In genomic region chr22:19608114-19608494, GRCh38 we compare ENCODE assay signal across 19 cellular contexts.
DNase-seq lines count a peak whose midpoint lies in the region; ATAC-seq and TF ChIP-seq lines count a peak whose summit lies in the region.
"Had no signal": no experiment of that assay in that cellular context is flagged by ENCODE, and none has a peak within 500 bp of the region (broad histone marks: within the 10 kb centered on the region; RNA-seq: fewer than 3 reads in every experiment).

No MANE protein-coding gene starts in this region.

- H3K27me3 Mint-ChIP-seq in T-helper 1 cell treated with Interleukin-12 subunit alpha and Interleukin-12 subunit beta and Interleukin-4 antibody, amounts not matched to agents 30 μg/mL and 1 μg/mL, for 36 hours (ENCODE audit: low read depth) = no peaks in the 10 kb centered on the region
- no peaks in the 10 kb centered on the region for H3K27me3 Mint-ChIP-seq in MCF 10A (ENCODE audit: insufficient read depth, unreplicated experiment)
- H3K27me3 Mint-ChIP-seq in naive thymus-derived CD4-positive, alpha-beta T cell = no peaks in the 10 kb centered on the region

- intact Hi-C loops in MCF 10A (cut with micrococcal nuclease) = no loop called here
- intact Hi-C loops in naive thymus-derived CD4-positive, alpha-beta T cell (cut with micrococcal nuclease) = no loop called here

- H3K9me3 ChIP-seq in naive thymus-derived CD4-positive, alpha-beta T cell (ENCODE audit: control insufficient read depth in 2 of 3, low read length in 3 of 3) = no peaks in the 10 kb centered on the region
- H3K9me3 ChIP-seq: ovary, thyroid gland had no signal

- H3K4me3 Mint-ChIP-seq in T-helper 1 cell treated with Interleukin-12 subunit alpha and Interleukin-12 subunit beta and Interleukin-4 antibody, amounts not matched to agents 30 μg/mL and 1 μg/mL, for 36 hours = no peak overlapping the region
- no peak overlapping the region for H3K4me3 Mint-ChIP-seq in MCF 10A (ENCODE audit: unreplicated experiment)
- H3K4me3 Mint-ChIP-seq in naive thymus-derived CD4-positive, alpha-beta T cell = peak overlapping the region in 8 of 10 donors; percentile 61 to 74 (median 68)
- H3K4me3 Mint-ChIP-seq: stimulated activated naive B cell treated with anti-CD40 and anti-IgM and Interleukin-4, amounts not matched to agents 10 μg/mL and 1 μg/mL and 100 μg/mL, for 72 hours had no signal

- TF ChIP-seq CTCF in GM20000 (IDR thresholded peaks at IDR 0.05; ENCODE audit: extremely low read depth, missing control alignments) (no peak), MCF 10A (IDR thresholded peaks at IDR 0.05; ENCODE audit: unreplicated experiment) (no peak)

- CTCF ChIA-PET in MCF 10A (lab: Yijun Ruan, JAX) = interaction anchor here (0.7 to 1.0 kb wide), 2 partner anchors 22 to 119 kb away, joined by 3 to 6 read pairs; no protein-coding TSS in a partner anchor
- CTCF ChIA-PET in naive thymus-derived CD4-positive, alpha-beta T cell (lab: Charles Lee) = interaction anchor here (0.6 to 2.0 kb wide), 3 partner anchors 22 to 848 kb away, joined by 3 to 14 read pairs (median 4); no protein-coding TSS in a partner anchor

- no peaks in the 10 kb centered on the region for H3K36me3 ChIP-seq in naive thymus-derived CD4-positive, alpha-beta T cell (ENCODE audit: control insufficient read depth in 2 of 3, insufficient read depth in 3 of 3, low read length in 3 of 3)
- H3K36me3 ChIP-seq: ovary, thyroid gland, WERI-Rb-1 had no signal

- H3K4me1 ChIP-seq in naive thymus-derived CD4-positive, alpha-beta T cell (ENCODE audit: control insufficient read depth in 2 of 2, insufficient read depth in 2 of 2, low read length in 2 of 2) = peaks cover 0 to 47% of the 10 kb centered on the region in 2 donors

- BruUV-seq in MCF 10A (replicated peaks; lab: Mats Ljungman, UMichigan) = no TSS peak

- peak overlapping the region; percentile 75 for H3K27ac Mint-ChIP-seq in T-helper 1 cell treated with Interleukin-12 subunit alpha and Interleukin-12 subunit beta and Interleukin-4 antibody, amounts not matched to agents 30 μg/mL and 1 μg/mL, for 36 hours
- peak overlapping the region; percentile 51 for H3K27ac Mint-ChIP-seq in MCF 10A (ENCODE audit: low read depth, unreplicated experiment)
- H3K27ac Mint-ChIP-seq in naive thymus-derived CD4-positive, alpha-beta T cell = peak overlapping the region; percentile 89 to 96 (median 94)
- H3K27ac Mint-ChIP-seq: stimulated activated naive B cell treated with anti-CD40 and anti-IgM and Interleukin-4, amounts not matched to agents 10 μg/mL and 1 μg/mL and 100 μg/mL, for 72 hours had no signal

- H3K27me3 ChIP-seq in naive thymus-derived CD4-positive, alpha-beta T cell (ENCODE audit: control insufficient read depth in 2 of 2, insufficient read depth in 2 of 2, low read length in 2 of 2) = no peaks in the 10 kb centered on the region
- H3K27me3 ChIP-seq: ovary, thyroid gland had no signal

- H3K36me3 Mint-ChIP-seq in T-helper 1 cell treated with Interleukin-12 subunit alpha and Interleukin-12 subunit beta and Interleukin-4 antibody, amounts not matched to agents 30 μg/mL and 1 μg/mL, for 36 hours (ENCODE audit: low read depth) = no peaks in the 10 kb centered on the region
- peaks cover 6% of the 10 kb centered on the region for H3K36me3 Mint-ChIP-seq in MCF 10A (ENCODE audit: insufficient read depth, unreplicated experiment)
- no peaks in the 10 kb centered on the region for H3K36me3 Mint-ChIP-seq in naive thymus-derived CD4-positive, alpha-beta T cell
- H3K36me3 Mint-ChIP-seq: stimulated activated naive B cell treated with anti-CD40 and anti-IgM and Interleukin-4, amounts not matched to agents 10 μg/mL and 1 μg/mL and 100 μg/mL, for 72 hours had no signal

- H3K9me3 Mint-ChIP-seq in T-helper 1 cell treated with Interleukin-12 subunit alpha and Interleukin-12 subunit beta and Interleukin-4 antibody, amounts not matched to agents 30 μg/mL and 1 μg/mL, for 36 hours = no peaks in the 10 kb centered on the region
- H3K9me3 Mint-ChIP-seq in MCF 10A (ENCODE audit: unreplicated experiment) = no peaks in the 10 kb centered on the region
- H3K9me3 Mint-ChIP-seq in naive thymus-derived CD4-positive, alpha-beta T cell = peaks cover 0 to 3% (median 0%) of the 10 kb centered on the region in 11 donors
- H3K9me3 Mint-ChIP-seq: stimulated activated naive B cell treated with anti-CD40 and anti-IgM and Interleukin-4, amounts not matched to agents 10 μg/mL and 1 μg/mL and 100 μg/mL, for 72 hours had no signal

- no peak for ATAC-seq in naive thymus-derived CD4-positive, alpha-beta T cell
- no peak for ATAC-seq in GM21526 (IDR thresholded peaks at IDR 0.05; ENCODE audit: low FRiP score, unreplicated experiment)
- ATAC-seq: stimulated activated naive B cell treated with anti-CD40 and anti-IgM and Interleukin-4, amounts not matched to agents 10 μg/mL and 1 μg/mL and 100 μg/mL, for 72 hours had no signal

- DNase-seq in T-helper 1 cell (no peak), GM20000 (ENCODE audit: low spot score) (peak; percentile 9), MCF 10A (ENCODE audit: unreplicated experiment) (no peak), DMS79 treated with DMSO at 0.1 percent for 48 hours (lab: John Stamatoyannopoulos, UW) (no peak), NCI-H748 (lab: John Stamatoyannopoulos, UW; ENCODE audit: unreplicated experiment) (no peak)
- DNase-seq in naive thymus-derived CD4-positive, alpha-beta T cell = no peak
- DNase-seq: 8988T; aorta; effector memory CD4-positive, alpha-beta T cell; GM23248; Kasumi-1; NCI-H526 treated with DMSO at 0.1 percent for 48 hours; stimulated activated naive B cell treated with anti-CD40 and anti-IgM and Interleukin-4, amounts not matched to agents 10 μg/mL and 1 μg/mL and 100 μg/mL, for 72 hours; WERI-Rb-1 had no signal

- peak overlapping the region; percentile 72 for H3K27ac ChIP-seq in naive thymus-derived CD4-positive, alpha-beta T cell (ENCODE audit: low read depth, low read length)
- H3K27ac ChIP-seq: GM23248, ovary, WERI-Rb-1 had no signal

- no peak overlapping the region for H3K4me3 ChIP-seq in naive thymus-derived CD4-positive, alpha-beta T cell (ENCODE audit: low read length)
- H3K4me3 ChIP-seq: GM23248, lung, ovary, thyroid gland had no signal

- POLR2A ChIA-PET in MCF 10A (lab: Yijun Ruan, JAX) = interaction anchor here (1.2 kb wide), 1 partner anchor 21 kb away, joined by 4 read pairs; no protein-coding TSS in a partner anchor
- POLR2A ChIA-PET in naive thymus-derived CD4-positive, alpha-beta T cell (lab: Charles Lee) = interaction anchor here (1.1 to 4.8 kb wide), 3 partner anchors 7 to 11 kb away, joined by 3 to 62 read pairs (median 4); no protein-coding TSS in a partner anchor

- H3K4me1 Mint-ChIP-seq in T-helper 1 cell treated with Interleukin-12 subunit alpha and Interleukin-12 subunit beta and Interleukin-4 antibody, amounts not matched to agents 30 μg/mL and 1 μg/mL, for 36 hours (ENCODE audit: low read depth) = peaks cover 49% of the 10 kb centered on the region
- peaks cover 13% of the 10 kb centered on the region for H3K4me1 Mint-ChIP-seq in MCF 10A (ENCODE audit: insufficient read depth, unreplicated experiment)
- H3K4me1 Mint-ChIP-seq in naive thymus-derived CD4-positive, alpha-beta T cell = peaks cover 22 to 76% (median 56%) of the 10 kb centered on the region in 7 donors

Comparison
In these comparisons a context has a peak if more than half of its experiments do, and no peak if none do; other contexts are left out.
1. H3K4me3 Mint-ChIP-seq: peak in naive thymus-derived CD4-positive, alpha-beta T cell (8 of 10); none in T-helper 1 cell treated with Interleukin-12 subunit alpha and Interleukin-12 subunit beta and Interleukin-4 antibody, amounts not matched to agents 30 μg/mL and 1 μg/mL, for 36 hours (single experiment) and MCF 10A (single experiment).
2. Peak in every context shown above with its lines, with median percentiles within 50 percentile points of each other: H3K27ac Mint-ChIP-seq.